ENCODE assay signal across 8 cellular contexts in genomic region chr5:169637856-169638190, GRCh38. TPM values are rescaled to one million over a fixed set of nuclear protein-coding genes. Genes with fewer than 3 reads are reported as not detected.
DNase-seq lines count a peak whose midpoint lies in the region; ATAC-seq and TF ChIP-seq lines count a peak whose summit lies in the region.

No MANE protein-coding gene starts in this region.

- ATAC-seq in GM19328 (IDR thresholded peaks at IDR 0.05; ENCODE audit: unreplicated experiment) (peak; percentile 52), HG03342 (IDR thresholded peaks at IDR 0.05; ENCODE audit: unreplicated experiment) (peak; percentile 57), esophagus mucosa (peak; percentile 56)

- CTCF ChIA-PET in Calu3 (lab: Charles Lee), result no interaction called here

- no peak for TF ChIP-seq CTCF in Calu3 (IDR thresholded peaks at IDR 0.05; ENCODE audit: unreplicated experiment)

- H3K36me3 Mint-ChIP-seq in Calu3 (ENCODE audit: insufficient read depth, unreplicated experiment), result no peaks in the 10 kb centered on the region

- intact Hi-C loops in Calu3 (cut with micrococcal nuclease; ENCODE audit: unreplicated experiment), result no loop called here

- no peak overlapping the region for H3K27ac Mint-ChIP-seq in Calu3 (ENCODE audit: unreplicated experiment)

- H3K4me1 Mint-ChIP-seq in Calu3 (ENCODE audit: low read depth, unreplicated experiment), result no peaks in the 10 kb centered on the region

- H3K27me3 Mint-ChIP-seq in Calu3 (ENCODE audit: unreplicated experiment), result no peaks in the 10 kb centered on the region

- no peak overlapping the region for H3K4me3 Mint-ChIP-seq in Calu3 (ENCODE audit: low read depth, unreplicated experiment)

- H3K9me3 Mint-ChIP-seq in Calu3 (ENCODE audit: low read depth, unreplicated experiment), result peaks cover 9% of the 10 kb centered on the region

- peak; percentile 51 for DNase-seq in activated CD4-positive, alpha-beta T cell treated with anti-CD3 and anti-CD28 coated beads for 1 hour
- DNase-seq in stimulated activated CD4-positive, alpha-beta T cell treated with anti-CD3 and anti-CD28 coated beads, Interleukin-4, amount 100 ng/mL, for 48 hours (ENCODE audit: low read depth in 2 of 2), result peak; percentile 58 to 72
- DNase-seq in cerebellum (ENCODE audit: low spot score), result no peak
- no peak for DNase-seq in NCI-H510A (lab: John Stamatoyannopoulos, UW)
- no peak for DNase-seq in Calu3

- no TSS peak for BruUV-seq in Calu3 (replicated peaks; lab: Mats Ljungman, UMichigan)

RNA-seq across cellular contexts. Expression of gene DOCK2, which starts 0.7 kb away (rescaled TPM):
- total RNA-seq in esophagus mucosa, result 2.2 TPM
- total RNA-seq in cerebellum, result 5.8 TPM
- not detected in 2 replicates for total RNA-seq in Calu3 (2022)

RNA-seq across cellular contexts. Expression of gene SPDL1, which starts 54.2 kb away (rescaled TPM):
- total RNA-seq in esophagus mucosa, result 15.0 TPM
- 27.4 TPM for total RNA-seq in cerebellum
- 41.7 and 45.8 TPM in 2 replicates for total RNA-seq in Calu3 (2022)

Comparison
In these comparisons a context has a peak if more than half of its experiments do, and no peak if none do; other contexts are left out.
1. DNase-seq: peak in activated CD4-positive, alpha-beta T cell treated with anti-CD3 and anti-CD28 coated beads for 1 hour (single experiment) and stimulated activated CD4-positive, alpha-beta T cell treated with anti-CD3 and anti-CD28 coated beads, Interleukin-4, amount 100 ng/mL, for 48 hours (2 of 2); none in cerebellum (single experiment), NCI-H510A (single experiment) and Calu3 (single experiment).
2. Peak in every context shown above with its lines, with median percentiles within 50 percentile points of each other: ATAC-seq.